Comparison of ENCODE assay signal across 1 cellular context in genomic region chr2:137924019-137924418, GRCh38.
TF ChIP-seq lines count a peak whose summit lies in the region.

No MANE protein-coding gene starts in this region.

TF ChIP-seq in IMR-90, 13 proteins besides CTCF, POLR2A, EP300 and RAD21:
- TF ChIP-seq RFX5 (IDR thresholded peaks at IDR 0.05; ENCODE audit: low read depth, low read length) (no peak), BHLHE40 (IDR thresholded peaks at IDR 0.05; ENCODE audit: low read depth, low read length) (no peak), MAZ (IDR thresholded peaks at IDR 0.05; ENCODE audit: borderline replicate concordance, low read depth, low read length) (no peak), MAFK (IDR thresholded peaks at IDR 0.05; ENCODE audit: low read depth, low read length) (no peak), MXI1 (IDR thresholded peaks at IDR 0.05; ENCODE audit: borderline replicate concordance, low read depth, low read length) (no peak), NFE2L2 (IDR thresholded peaks at IDR 0.05; ENCODE audit: low read depth, low read length) (no peak), CHD1 (IDR thresholded peaks at IDR 0.05; ENCODE audit: low read depth, low read length) (no peak), RCOR1 (IDR thresholded peaks at IDR 0.05; ENCODE audit: insufficient replicate concordance, low read length) (no peak), USF2 (IDR thresholded peaks at IDR 0.05; ENCODE audit: low read depth, low read length) (no peak), ELK1 (IDR thresholded peaks at IDR 0.05; ENCODE audit: borderline replicate concordance, low read depth, low read length) (no peak), SMC3 (IDR thresholded peaks at IDR 0.05; ENCODE audit: low read depth, low read length) (no peak)
